In the genomic region with DNA sequence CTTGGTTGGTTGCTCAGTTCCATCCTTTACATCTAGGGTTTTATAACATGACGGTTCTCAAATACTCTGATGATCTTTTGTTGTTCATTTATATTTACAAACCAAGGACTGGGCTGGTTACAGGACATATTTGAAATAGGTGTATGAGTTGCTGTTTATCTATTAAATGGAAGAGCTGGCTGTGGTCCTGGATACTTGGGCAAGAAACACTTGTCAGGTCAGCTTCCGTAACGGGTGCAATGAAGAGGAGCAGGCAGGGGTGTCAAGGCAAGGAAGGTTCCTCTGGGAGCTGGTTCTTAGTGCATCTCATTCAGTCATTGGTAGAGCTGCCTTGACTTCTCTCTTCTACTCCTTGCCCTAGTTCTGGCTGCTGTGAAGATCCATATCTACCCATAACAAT, we compare ENCODE assay signal across 32 cellular contexts. TPM values are rescaled to one million over a fixed set of nuclear protein-coding genes. Genes with fewer than 3 reads are reported as not detected.
"Had no signal": no experiment of that assay in that cellular context is flagged by ENCODE, and none has a peak within 500 bp of the region (broad histone marks: within the 10 kb centered on the region; RNA-seq: fewer than 3 reads in every experiment).

No MANE protein-coding gene starts in this region.

- H3K4me3 ChIP-seq: left lung, lower lobe of right lung, neural progenitor cell, psoas muscle, right atrium auricular region, right lobe of liver, smooth muscle cell, suprapubic skin, thoracic aorta, tibial nerve, upper lobe of left lung, vagina had no signal

- H3K27ac Mint-ChIP-seq: immature natural killer cell; mesothelial cell of epicardium; naive B cell; natural killer cell; nephron progenitor cell; neural progenitor cell; stimulated activated naive B cell treated with anti-CD40 and anti-IgM and Interleukin-4, amounts not matched to agents 10 μg/mL and 1 μg/mL and 100 μg/mL, for 72 hours had no signal

- ATAC-seq: left colon; lower lobe of right lung; natural killer cell; psoas muscle; right lobe of liver; stimulated activated naive B cell treated with anti-CD40 and anti-IgM and Interleukin-4, amounts not matched to agents 10 μg/mL and 1 μg/mL and 100 μg/mL, for 72 hours; stimulated activated naive CD8-positive, alpha-beta T cell treated with anti-CD3 and anti-CD28 coated beads, Interleukin-15, Interleukin-2, amounts not matched to agents 100 U/mL and 50 U/mL, for 24 hours had no signal

- H3K9ac ChIP-seq: neural progenitor cell, parathyroid adenoma had no signal

- FAIRE-seq: islet of Langerhans had no signal

- H3K9me3 Mint-ChIP-seq: nephron progenitor cell, neural progenitor cell had no signal

- H3K4me1 Mint-ChIP-seq: immature natural killer cell had no signal

- H3K79me2 ChIP-seq: parathyroid adenoma had no signal

- H3K9me3 ChIP-seq: left lung, lower lobe of right lung, neutrophil, psoas muscle, right atrium auricular region, right lobe of liver, suprapubic skin, thoracic aorta, tibial nerve, upper lobe of left lung, vagina had no signal

- H3K4me2 ChIP-seq: neural progenitor cell, smooth muscle cell had no signal

- DNase-seq: hypothalamus; immature natural killer cell; kidney; left colon; left lung; lower lobe of right lung; mammary epithelial cell; mesendoderm; naive B cell; natural killer cell; nephron progenitor cell; occipital lobe; psoas muscle; right lobe of liver; stimulated activated CD4-positive, alpha-beta T cell treated with anti-CD3 and anti-CD28 coated beads, Interleukin-15, amount 100 ng/mL, for 24 hours; stimulated activated CD4-positive, alpha-beta T cell treated with anti-CD3 and anti-CD28 coated beads, Interleukin-2, amount 100 ng/mL, for 24 hours; stimulated activated CD4-positive, alpha-beta T cell treated with anti-CD3 and anti-CD28 coated beads, Interleukin-4, amount 100 ng/mL, for 1 hour; stimulated activated naive B cell treated with anti-CD40 and anti-IgM and Interleukin-4, amounts not matched to agents 10 μg/mL and 1 μg/mL and 100 μg/mL, for 72 hours; stimulated activated naive CD8-positive, alpha-beta T cell treated with anti-CD3 and anti-CD28 coated beads, Interleukin-15, Interleukin-2, amounts not matched to agents 100 U/mL and 50 U/mL, for 24 hours; upper lobe of left lung had no signal

- H3K4me3 Mint-ChIP-seq: immature natural killer cell; mesothelial cell of epicardium; naive B cell; natural killer cell; nephron progenitor cell; neural progenitor cell; stimulated activated naive B cell treated with anti-CD40 and anti-IgM and Interleukin-4, amounts not matched to agents 10 μg/mL and 1 μg/mL and 100 μg/mL, for 72 hours had no signal

- H3K4me1 ChIP-seq: neural progenitor cell, parathyroid adenoma, psoas muscle, right lobe of liver had no signal

- H2AFZ ChIP-seq: neural progenitor cell, parathyroid adenoma had no signal

- H3K27ac ChIP-seq: left lung, lower lobe of right lung, neural progenitor cell, neutrophil, parathyroid adenoma, psoas muscle, right atrium auricular region, right lobe of liver, suprapubic skin, thoracic aorta, tibial nerve, upper lobe of left lung, vagina had no signal

- H3K36me3 ChIP-seq: left lung, lower lobe of right lung, neural progenitor cell, neutrophil, right atrium auricular region, right lobe of liver, suprapubic skin, thoracic aorta, tibial nerve, upper lobe of left lung, vagina had no signal

- H3K27me3 ChIP-seq: right lobe of liver, upper lobe of left lung, vagina had no signal

RNA-seq across cellular contexts. Expression of gene TMEM26, which starts 4.8 kb away (rescaled TPM):
- total RNA-seq: mammary epithelial cell, mononuclear cell, natural killer cell, smooth muscle cell, suprapubic skin had no signal
- polyA plus RNA-seq: immature natural killer cell, mammary epithelial cell, smooth muscle cell had no signal
